Comparison of ENCODE assay signal across 38 cellular contexts in the genomic region with DNA sequence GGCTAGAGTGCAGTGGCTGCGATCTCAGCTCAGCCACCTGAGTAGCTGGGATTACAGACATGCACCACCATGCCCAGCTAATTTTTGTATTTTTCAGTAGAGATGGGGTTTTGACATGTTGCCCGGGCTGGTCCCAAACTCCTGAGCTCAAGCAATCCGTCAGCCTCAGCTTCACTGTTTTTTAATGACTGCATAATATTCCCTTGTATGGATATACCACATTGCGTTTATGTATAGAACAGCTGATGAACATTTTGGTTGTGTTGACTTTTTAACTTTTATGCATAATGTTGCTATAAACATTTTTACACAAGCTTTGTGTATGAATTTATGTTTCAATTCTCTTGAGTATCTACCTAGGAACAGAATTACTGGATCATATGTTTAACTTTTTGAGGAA. TPM values are rescaled to one million over a fixed set of nuclear protein-coding genes. Genes with fewer than 3 reads are reported as not detected.
"Had no signal": no experiment of that assay in that cellular context is flagged by ENCODE, and none has a peak within 500 bp of the region (broad histone marks: within the 10 kb centered on the region; RNA-seq: fewer than 3 reads in every experiment).

No MANE protein-coding gene starts in this region.

- H3K27ac ChIP-seq: KMS-11 had no signal

- H3K4me3 ChIP-seq: MG63 had no signal

- H3K9me3 ChIP-seq: MG63 had no signal

- H3K9ac ChIP-seq: KMS-11 had no signal

- H3K36me3 ChIP-seq: MG63 had no signal

- H3K4me2 ChIP-seq: KMS-11 had no signal

- DNase-seq: Karpas-422, Kasumi-1, MG63, MM.1S, MV-4-11, NCI-H1048, NCI-H1092, NCI-H1092 treated with DMSO at 0.1 percent for 48 hours, NCI-H1105, NCI-H1105 treated with DMSO at 0.1 percent for 48 hours, NCI-H1417, NCI-H1417 treated with DMSO at 0.1 percent for 48 hours, NCI-H1436, NCI-H1436 treated with DMSO at 0.1 percent for 48 hours, NCI-H146, NCI-H1694, NCI-H1694 treated with DMSO at 0.1 percent for 48 hours, NCI-H187, NCI-H187 treated with DMSO at 0.1 percent for 48 hours, NCI-H1930, NCI-H2029, NCI-H2029 treated with DMSO at 0.1 percent for 48 hours, NCI-H2081, NCI-H2081 treated with DMSO at 0.1 percent for 48 hours, NCI-H2107, NCI-H2171, NCI-H2171 treated with DMSO at 0.1 percent for 48 hours, NCI-H2227 treated with DMSO at 0.1 percent for 48 hours, NCI-H226, NCI-H345, NCI-H446, NCI-H446 treated with DMSO at 0.1 percent for 48 hours, NCI-H510A had no signal

RNA-seq across cellular contexts. Expression of a gene that starts 4.3 kb away (rescaled TPM):
- total RNA-seq: LHCN-M2, M059J, MCF 10A, NCI-H460 had no signal

RNA-seq across cellular contexts. Expression of a gene that starts 43.9 kb away (rescaled TPM):
- total RNA-seq: LHCN-M2, M059J, MCF 10A, NCI-H460 had no signal
